ENCODE assay signal across 1 cellular context in the genomic region with DNA sequence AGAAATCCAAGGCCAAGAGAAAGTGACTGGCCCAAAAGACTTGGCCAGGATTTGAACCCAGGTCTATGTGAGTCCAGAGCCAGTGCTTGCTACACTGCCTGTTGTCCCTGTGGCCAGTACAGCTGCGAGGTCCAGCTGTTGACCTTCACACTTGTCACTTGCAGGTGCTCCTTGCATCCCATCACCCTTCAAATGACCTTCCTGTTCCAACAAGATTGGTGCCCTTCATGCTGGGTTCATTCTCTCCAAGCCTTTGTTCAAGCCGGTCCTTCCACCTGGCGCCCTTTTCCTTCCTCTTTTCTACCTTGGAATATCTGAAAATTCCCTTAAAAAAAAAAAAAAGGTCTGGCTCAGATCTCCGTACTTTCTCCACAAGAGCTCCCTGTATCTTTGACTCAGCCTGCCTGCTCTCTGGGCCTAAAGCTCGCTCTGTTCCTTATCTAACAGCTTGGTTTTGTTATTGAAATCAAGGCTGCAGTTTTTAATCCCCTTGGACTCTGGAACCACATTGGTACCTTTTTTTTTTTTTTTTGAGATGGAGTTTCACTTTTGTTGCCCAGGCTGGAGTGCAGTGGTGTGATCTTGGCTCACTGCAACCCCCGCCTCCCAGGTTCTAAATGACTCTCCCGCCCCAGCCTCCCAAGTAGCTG.
TF ChIP-seq lines count a peak whose summit lies in the region.

No MANE protein-coding gene starts in this region.

TF ChIP-seq in HepG2, 621 proteins besides CTCF, POLR2A, EP300 and RAD21:
- TF ChIP-seq ESRRA (CRISPR knock-in tag; IDR thresholded peaks at IDR 0.05; ENCODE audit: low read depth) (peak; percentile 94), ZMYM3 (CRISPR knock-in tag; IDR thresholded peaks at IDR 0.05) (peak; percentile 40; the same call in 1 of the 2 replicates), HNF4A (CRISPR knock-in tag; IDR thresholded peaks at IDR 0.05) (peak; percentile 24; the same call in 1 of the 2 replicates), RARA (CRISPR knock-in tag; IDR thresholded peaks at IDR 0.05) (peak; percentile 6; the same call in 1 of the 2 replicates), NAIF1 (CRISPR knock-in tag; IDR thresholded peaks at IDR 0.05; ENCODE audit: borderline replicate concordance) (no peak), ZBTB42 (CRISPR knock-in tag; IDR thresholded peaks at IDR 0.05) (0 out of 2 replicates have a peak, but pooled peaks have one; percentile 32), FOXA3 (CRISPR knock-in tag; IDR thresholded peaks at IDR 0.05) (no peak), MLXIP (CRISPR knock-in tag; IDR thresholded peaks at IDR 0.05; ENCODE audit: borderline replicate concordance) (no peak), PRPF4 (IDR thresholded peaks at IDR 0.05; ENCODE audit: low read depth, low read length, poor library complexity, severe bottlenecking) (no peak), ZNF460 (CRISPR knock-in tag; IDR thresholded peaks at IDR 0.05; ENCODE audit: borderline replicate concordance) (peak; percentile 82)
- TF ChIP-seq, protein P1, sequence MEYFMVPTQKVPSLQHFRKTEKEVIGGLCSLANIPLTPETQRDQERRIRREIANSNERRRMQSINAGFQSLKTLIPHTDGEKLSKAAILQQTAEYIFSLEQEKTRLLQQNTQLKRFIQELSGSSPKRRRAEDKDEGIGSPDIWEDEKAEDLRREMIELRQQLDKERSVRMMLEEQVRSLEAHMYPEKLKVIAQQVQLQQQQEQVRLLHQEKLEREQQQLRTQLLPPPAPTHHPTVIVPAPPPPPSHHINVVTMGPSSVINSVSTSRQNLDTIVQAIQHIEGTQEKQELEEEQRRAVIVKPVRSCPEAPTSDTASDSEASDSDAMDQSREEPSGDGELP (IDR thresholded peaks at IDR 0.05; ENCODE audit: borderline replicate concordance, low read depth): peak; percentile 60; the same call in 1 of the 2 replicates
- TF ChIP-seq, protein P2, sequence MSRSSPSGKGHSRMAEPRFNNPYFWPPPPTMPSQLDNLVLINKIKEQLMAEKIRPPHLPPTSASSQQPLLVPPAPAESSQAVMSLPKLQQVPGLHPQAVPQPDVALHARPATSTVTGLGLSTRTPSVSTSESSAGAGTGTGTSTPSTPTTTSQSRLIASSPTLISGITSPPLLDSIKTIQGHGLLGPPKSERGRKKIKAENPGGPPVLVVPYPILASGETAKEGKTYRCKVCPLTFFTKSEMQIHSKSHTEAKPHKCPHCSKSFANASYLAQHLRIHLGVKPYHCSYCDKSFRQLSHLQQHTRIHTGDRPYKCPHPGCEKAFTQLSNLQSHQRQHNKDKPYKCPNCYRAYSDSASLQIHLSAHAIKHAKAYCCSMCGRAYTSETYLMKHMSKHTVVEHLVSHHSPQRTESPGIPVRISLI (CRISPR knock-in tag; IDR thresholded peaks at IDR 0.05; ENCODE audit: borderline replicate concordance): peak; percentile 71; the same call in 1 of the 2 replicates
